ENCODE assay signal across 10 cellular contexts in the genomic region with DNA sequence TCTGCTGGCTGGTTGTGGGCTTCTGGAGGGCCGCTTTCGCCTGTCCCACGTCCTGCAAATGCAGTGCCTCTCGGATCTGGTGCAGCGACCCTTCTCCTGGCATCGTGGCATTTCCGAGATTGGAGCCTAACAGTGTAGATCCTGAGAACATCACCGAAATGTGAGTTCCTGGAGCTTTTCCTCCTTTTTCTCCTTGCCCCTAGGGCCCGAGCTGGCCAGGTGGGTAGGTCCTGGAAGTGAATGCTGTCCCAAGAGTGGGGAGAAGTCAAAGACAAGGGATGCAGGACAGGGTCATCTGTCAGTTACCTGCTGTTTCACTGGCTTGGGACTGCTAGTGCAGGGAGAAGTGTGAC. TPM values are rescaled to one million over a fixed set of nuclear protein-coding genes. Genes with fewer than 3 reads are reported as not detected.
A peak's percentile ranks its signal among the peaks of the same experiment; 100 is the strongest.
DNase-seq lines count a peak whose midpoint lies in the region; ATAC-seq, FAIRE-seq and TF ChIP-seq lines count a peak whose summit lies in the region.
"Had no signal": no experiment of that assay in that cellular context is flagged by ENCODE, and none has a peak within 500 bp of the region (broad histone marks: within the 10 kb centered on the region; RNA-seq: fewer than 3 reads in every experiment).

No MANE protein-coding gene starts in this region.

- WGBS in suprapubic skin: 29% methylated on average over 9 of the region's 9 CpGs

- H3K4me1 Mint-ChIP-seq in T-cell: peaks cover 6 to 23% (median 23%) of the 10 kb centered on the region in 3 donors
- H3K4me1 Mint-ChIP-seq in mesothelial cell of epicardium: peaks cover 45% of the 10 kb centered on the region

- CTCF ChIA-PET in T-cell (lab: Charles Lee): interaction anchor here in 1 of 2 donors (0.7 kb wide), 1 partner anchor 338 kb away, joined by 3 read pairs; no protein-coding TSS in a partner anchor

- H3K36me3 ChIP-seq in suprapubic skin: no peaks in the 10 kb centered on the region

- ATAC-seq in T-cell (replicated peaks in 1 of 4): no peak
- ATAC-seq in HG02763 (IDR thresholded peaks at IDR 0.05; ENCODE audit: unreplicated experiment): no peak
- no peak for ATAC-seq in HG03520 (IDR thresholded peaks at IDR 0.05; ENCODE audit: unreplicated experiment)

- peak overlapping the region; percentile 72 for H3K4me3 ChIP-seq in suprapubic skin

- peaks cover 17% of the 10 kb centered on the region for H3K27me3 ChIP-seq in suprapubic skin

- H3K4me1 ChIP-seq in suprapubic skin: peaks cover 54% of the 10 kb centered on the region

- TF ChIP-seq EP300 in suprapubic skin (IDR thresholded peaks at IDR 0.05): no peak

- DNase-seq in T-cell (no peak), mesothelial cell of epicardium (ENCODE audit: low spot score in 2 of 2, unreplicated experiment in 2 of 2) (no peak), suprapubic skin (ENCODE audit: low spot score in 2 of 2) (no peak), GM12891 (ENCODE audit: insufficient read length, low spot score) (no peak)
- DNase-seq: DMS53 had no signal

- H3K27me3 Mint-ChIP-seq in T-cell (peaks cover 44 to 56% of the 10 kb centered on the region in 2 donors), mesothelial cell of epicardium (ENCODE audit: low read depth) (peaks cover 26% of the 10 kb centered on the region)

- H3K9me3 ChIP-seq in suprapubic skin: no peaks in the 10 kb centered on the region

- no peak for TF ChIP-seq CTCF in mesothelial cell of epicardium (IDR thresholded peaks at IDR 0.05; ENCODE audit: unreplicated experiment)
- TF ChIP-seq CTCF in suprapubic skin (IDR thresholded peaks at IDR 0.05): no peak

- peak overlapping the region in 2 of 3 donors; percentile 32 to 34 for H3K4me3 Mint-ChIP-seq in T-cell
- H3K4me3 Mint-ChIP-seq in mesothelial cell of epicardium: peak overlapping the region; percentile 81
- H3K4me3 Mint-ChIP-seq: stimulated activated naive CD8-positive, alpha-beta T cell treated with anti-CD3 and anti-CD28 coated beads, Interleukin-15, Interleukin-2, amounts not matched to agents 100 ng/mL and 50 ng/mL, for 24 hours; T-helper 1 cell treated with Interleukin-12 subunit alpha and Interleukin-12 subunit beta and Interleukin-4 antibody, amounts not matched to agents 30 μg/mL and 1 μg/mL, for 36 hours had no signal

- H3K36me3 Mint-ChIP-seq in T-cell (no peaks in the 10 kb centered on the region), mesothelial cell of epicardium (no peaks in the 10 kb centered on the region)

- FAIRE-seq in GM12891 (lab: Jason Lieb, UNC): no peak

- H3K27ac ChIP-seq in cingulate gyrus (ENCODE audit: low read depth, low read length) (peak overlapping the region; percentile 96), suprapubic skin (peak overlapping the region; percentile 43)

- TF ChIP-seq POLR2A in suprapubic skin (IDR thresholded peaks at IDR 0.05): no peak
- no peak for TF ChIP-seq POLR2A in GM12891 (IDR thresholded peaks at IDR 0.05; ENCODE audit: low read depth, low read length)

- H3K27ac Mint-ChIP-seq in T-cell: no peak overlapping the region
- H3K27ac Mint-ChIP-seq in mesothelial cell of epicardium: peak overlapping the region; percentile 67
- H3K27ac Mint-ChIP-seq: stimulated activated naive CD8-positive, alpha-beta T cell treated with anti-CD3 and anti-CD28 coated beads, Interleukin-15, Interleukin-2, amounts not matched to agents 100 ng/mL and 50 ng/mL, for 24 hours; T-helper 1 cell treated with Interleukin-12 subunit alpha and Interleukin-12 subunit beta and Interleukin-4 antibody, amounts not matched to agents 30 μg/mL and 1 μg/mL, for 36 hours had no signal

- POLR2A ChIA-PET in T-cell (lab: Charles Lee): no interaction called here

- H3K9me3 Mint-ChIP-seq in T-cell: no peaks in the 10 kb centered on the region
- peaks cover 5% of the 10 kb centered on the region for H3K9me3 Mint-ChIP-seq in mesothelial cell of epicardium
- H3K9me3 Mint-ChIP-seq: stimulated activated naive CD8-positive, alpha-beta T cell treated with anti-CD3 and anti-CD28 coated beads, Interleukin-15, Interleukin-2, amounts not matched to agents 100 ng/mL and 50 ng/mL, for 24 hours; T-helper 1 cell treated with Interleukin-12 subunit alpha and Interleukin-12 subunit beta and Interleukin-4 antibody, amounts not matched to agents 30 μg/mL and 1 μg/mL, for 36 hours had no signal

TF ChIP-seq in GM12891, 5 proteins besides CTCF, POLR2A, EP300 and RAD21:
- TF ChIP-seq PAX5 (IDR thresholded peaks at IDR 0.05; ENCODE audit: insufficient read depth, low read length, severe bottlenecking): no peak
- no peak for TF ChIP-seq SPI1 (IDR thresholded peaks at IDR 0.05; ENCODE audit: low read depth, low read length)

RNA-seq across cellular contexts. Expression of a gene that starts 1.2 kb away (rescaled TPM):
- total RNA-seq in T-cell: under 1 TPM in 4 of 5 donors, not detected in 1; 0.05 to 0.39 (median 0.12) TPM
- 63.4 to 67.5 TPM (median 65.0 TPM) in 3 replicates for total RNA-seq in mesothelial cell of epicardium
- 10 to 100 TPM in 3 of 4 donors, 1 to 10 TPM in 1; 9.5 to 19.5 (median 12.3) TPM for total RNA-seq in suprapubic skin
- 0.67 TPM for polyA plus RNA-seq in GM12891 (2012; ENCODE audit: low read depth, missing spikeins)

Comparison
In these comparisons a context has a peak if more than half of its experiments do, and no peak if none do; other contexts are left out.
1. RNA of a gene that starts 1.2 kb away (total RNA-seq): 63.4 to 67.5 TPM in mesothelial cell of epicardium and 9.5 to 19.5 TPM in suprapubic skin; 0.05 to 0.39 TPM in T-cell; every median in the first group is over 4 times any median in the second.